Comparison of ENCODE assay signal across 18 cellular contexts in the genomic region with DNA sequence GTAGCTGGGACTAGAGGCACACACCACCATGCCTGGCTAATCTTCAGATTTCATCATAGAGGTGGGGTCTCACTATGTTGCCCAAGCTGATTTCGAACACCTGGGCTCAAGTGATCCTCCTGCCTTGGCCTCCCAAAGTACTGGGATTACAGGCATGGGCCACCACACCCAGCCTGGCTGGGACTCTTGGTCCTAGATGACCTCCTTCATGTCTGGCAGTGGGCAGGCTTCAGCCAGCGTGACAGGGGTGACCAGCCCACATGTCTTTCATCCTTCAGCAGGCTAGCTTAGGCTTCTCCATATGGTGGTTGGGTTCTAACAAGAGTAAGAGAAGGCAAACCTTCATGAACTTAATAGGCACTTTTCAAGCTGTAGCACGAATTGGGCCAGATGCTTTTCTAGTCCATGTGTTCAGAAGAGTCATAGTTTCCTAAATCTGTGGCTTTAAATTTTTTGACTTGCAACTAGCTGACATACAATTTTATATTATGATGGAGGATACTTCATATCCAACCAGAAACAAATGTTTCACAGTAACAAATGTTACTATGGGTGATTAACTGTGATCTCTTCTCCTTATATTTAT. TPM values are rescaled to one million over a fixed set of nuclear protein-coding genes. Genes with fewer than 3 reads are reported as not detected.
DNase-seq lines count a peak whose midpoint lies in the region; ATAC-seq and TF ChIP-seq lines count a peak whose summit lies in the region.
"Had no signal": no experiment of that assay in that cellular context is flagged by ENCODE, and none has a peak within 500 bp of the region (broad histone marks: within the 10 kb centered on the region; RNA-seq: fewer than 3 reads in every experiment).

No MANE protein-coding gene starts in this region.

- no peak for TF ChIP-seq CTCF in Peyer's patch (IDR thresholded peaks at IDR 0.05)

- POLR2A ChIA-PET in HEK293T (lab: Yijun Ruan, JAX), result no interaction called here

- TF ChIP-seq POLR2A in Peyer's patch (IDR thresholded peaks at IDR 0.05), result no peak

- H3K27ac ChIP-seq in Peyer's patch (peak overlapping the region; percentile 24 to 61 (median 40)), thymus (ENCODE audit: low read depth) (peak overlapping the region; percentile 53)
- H3K27ac ChIP-seq: cardiac muscle cell, parathyroid adenoma had no signal

- H3K4me3 ChIP-seq in Peyer's patch (no peak overlapping the region), thymus (ENCODE audit: low read length) (no peak overlapping the region)
- H3K4me3 ChIP-seq: cardiac muscle cell, K562 had no signal

- peaks cover 10% of the 10 kb centered on the region for H3K9me3 Mint-ChIP-seq in activated naive CD4-positive, alpha-beta T cell treated with anti-CD3 and anti-CD28 coated beads, Interleukin-2, amount 10 ng/mL, durations not matched to agents 7 days and 5 days
- H3K9me3 Mint-ChIP-seq in effector memory CD8-positive, alpha-beta T cell, result no peaks in the 10 kb centered on the region

- peaks cover 0 to 11% (median 2%) of the 10 kb centered on the region in 4 donors for H3K4me1 ChIP-seq in Peyer's patch
- H3K4me1 ChIP-seq in thymus (ENCODE audit: control insufficient read depth, insufficient read depth, low read length), result peaks cover 11% of the 10 kb centered on the region

- H3K27me3 Mint-ChIP-seq in activated naive CD4-positive, alpha-beta T cell treated with anti-CD3 and anti-CD28 coated beads, Interleukin-2, amount 10 ng/mL, durations not matched to agents 7 days and 5 days, result no peaks in the 10 kb centered on the region
- no peaks in the 10 kb centered on the region for H3K27me3 Mint-ChIP-seq in effector memory CD8-positive, alpha-beta T cell

- H3K36me3 Mint-ChIP-seq in activated naive CD4-positive, alpha-beta T cell treated with anti-CD3 and anti-CD28 coated beads, Interleukin-2, amount 10 ng/mL, durations not matched to agents 7 days and 5 days, result peaks cover 38% of the 10 kb centered on the region
- peaks cover 19% of the 10 kb centered on the region for H3K36me3 Mint-ChIP-seq in effector memory CD8-positive, alpha-beta T cell (ENCODE audit: insufficient read depth)

- DNase-seq in activated naive CD4-positive, alpha-beta T cell treated with anti-CD3 and anti-CD28 coated beads, Interleukin-2, amount 10 ng/mL, durations not matched to agents 7 days and 5 days, result peak; percentile 22
- no peak for DNase-seq in activated naive CD4-positive, alpha-beta T cell treated with Interleukin-2 at 50 U/mL for 16 hours
- DNase-seq in Peyer's patch (no peak), NCI-H748 treated with DMSO at 0.1 percent for 48 hours (lab: John Stamatoyannopoulos, UW) (no peak), HEK293T (ENCODE audit: extremely low spot score) (no peak)
- DNase-seq in effector memory CD8-positive, alpha-beta T cell, result no peak
- DNase-seq: Calu3, GDM1, H9, left cardiac atrium, NCI-H1105, NCI-H2227 treated with DMSO at 0.1 percent for 48 hours had no signal

- H3K4me1 Mint-ChIP-seq in activated naive CD4-positive, alpha-beta T cell treated with anti-CD3 and anti-CD28 coated beads, Interleukin-2, amount 10 ng/mL, durations not matched to agents 7 days and 5 days, result peaks cover 78% of the 10 kb centered on the region
- H3K4me1 Mint-ChIP-seq in effector memory CD8-positive, alpha-beta T cell (ENCODE audit: low read depth in 2 of 2), result peaks cover 37 to 53% of the 10 kb centered on the region in 2 donors

- peak overlapping the region; percentile 63 for H3K4me3 Mint-ChIP-seq in activated naive CD4-positive, alpha-beta T cell treated with anti-CD3 and anti-CD28 coated beads, Interleukin-2, amount 10 ng/mL, durations not matched to agents 7 days and 5 days
- H3K4me3 Mint-ChIP-seq in effector memory CD8-positive, alpha-beta T cell, result peak overlapping the region; percentile 67 to 88
- H3K4me3 Mint-ChIP-seq: H9 had no signal

- WGBS in thymus, result 89% methylated on average over 3 of the region's 3 CpGs

- CTCF ChIA-PET in activated naive CD4-positive, alpha-beta T cell treated with anti-CD3 and anti-CD28 coated beads, Interleukin-2, amount 10 ng/mL, durations not matched to agents 7 days and 5 days (lab: Charles Lee), result interaction anchor here (0.9 to 1.2 kb wide), 4 partner anchors 10 to 89 kb away, joined by 3 to 5 read pairs (median 3); no protein-coding TSS in a partner anchor
- CTCF ChIA-PET in HEK293T (lab: Yijun Ruan, JAX), result interaction anchor here (0.7 kb wide), 1 partner anchor 60 kb away, joined by 3 read pairs; no protein-coding TSS in a partner anchor

- no peak for ATAC-seq in effector memory CD8-positive, alpha-beta T cell (replicated peaks)
- no peak for ATAC-seq in GM18858 (IDR thresholded peaks at IDR 0.05; ENCODE audit: unreplicated experiment)
- ATAC-seq: K562, left cardiac atrium, Right ventricle myocardium inferior had no signal

- H3K27me3 ChIP-seq in Peyer's patch (no peaks in the 10 kb centered on the region), thymus (ENCODE audit: control insufficient read depth, insufficient read depth) (peaks cover 54% of the 10 kb centered on the region)
- H3K27me3 ChIP-seq: cardiac muscle cell had no signal

- peak overlapping the region; percentile 97 for H3K27ac Mint-ChIP-seq in activated naive CD4-positive, alpha-beta T cell treated with anti-CD3 and anti-CD28 coated beads, Interleukin-2, amount 10 ng/mL, durations not matched to agents 7 days and 5 days
- peak overlapping the region; percentile 87 to 94 for H3K27ac Mint-ChIP-seq in effector memory CD8-positive, alpha-beta T cell
- H3K27ac Mint-ChIP-seq: H9 had no signal

- H3K9me3 ChIP-seq in Peyer's patch (no peaks in the 10 kb centered on the region), thymus (ENCODE audit: control insufficient read depth) (no peaks in the 10 kb centered on the region)

- H3K36me3 ChIP-seq in Peyer's patch, result no peaks in the 10 kb centered on the region
- H3K36me3 ChIP-seq in thymus (ENCODE audit: control insufficient read depth, insufficient read depth), result no peaks in the 10 kb centered on the region
- H3K36me3 ChIP-seq: cardiac muscle cell had no signal

TF ChIP-seq in HEK293T, 16 proteins besides CTCF, POLR2A, EP300 and RAD21:
- TF ChIP-seq SP1 (IDR thresholded peaks at IDR 0.05), result no peak
- TF ChIP-seq ZNF384 (IDR thresholded peaks at IDR 0.05), result no peak
- TF ChIP-seq BHLHE40 (IDR thresholded peaks at IDR 0.05; ENCODE audit: borderline replicate concordance), result no peak
- TF ChIP-seq, protein P1, sequence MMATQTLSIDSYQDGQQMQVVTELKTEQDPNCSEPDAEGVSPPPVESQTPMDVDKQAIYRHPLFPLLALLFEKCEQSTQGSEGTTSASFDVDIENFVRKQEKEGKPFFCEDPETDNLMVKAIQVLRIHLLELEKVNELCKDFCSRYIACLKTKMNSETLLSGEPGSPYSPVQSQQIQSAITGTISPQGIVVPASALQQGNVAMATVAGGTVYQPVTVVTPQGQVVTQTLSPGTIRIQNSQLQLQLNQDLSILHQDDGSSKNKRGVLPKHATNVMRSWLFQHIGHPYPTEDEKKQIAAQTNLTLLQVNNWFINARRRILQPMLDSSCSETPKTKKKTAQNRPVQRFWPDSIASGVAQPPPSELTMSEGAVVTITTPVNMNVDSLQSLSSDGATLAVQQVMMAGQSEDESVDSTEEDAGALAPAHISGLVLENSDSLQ (IDR thresholded peaks at IDR 0.05), result no peak
- TF ChIP-seq NFRKB (IDR thresholded peaks at IDR 0.05), result no peak
- no peak for TF ChIP-seq HDGF (IDR thresholded peaks at IDR 0.05; ENCODE audit: borderline replicate concordance)
- TF ChIP-seq L3MBTL2 (conservative IDR thresholded peaks at IDR 0.05), result no peak
- no peak for TF ChIP-seq ARNT (IDR thresholded peaks at IDR 0.05)
- TF ChIP-seq CTBP1 (IDR thresholded peaks at IDR 0.05; ENCODE audit: borderline replicate concordance), result no peak
- no peak for TF ChIP-seq ELF4 (IDR thresholded peaks at IDR 0.05)
- TF ChIP-seq SUZ12 (IDR thresholded peaks at IDR 0.05), result no peak
- no peak for TF ChIP-seq TARDBP (IDR thresholded peaks at IDR 0.05)
- TF ChIP-seq FOXA1 (IDR thresholded peaks at IDR 0.05), result no peak
- no peak for TF ChIP-seq FOXK2 (IDR thresholded peaks at IDR 0.05)
- no peak for TF ChIP-seq FOXM1 (IDR thresholded peaks at IDR 0.05; ENCODE audit: borderline replicate concordance)
- no peak for TF ChIP-seq LEF1 (IDR thresholded peaks at IDR 0.05; ENCODE audit: borderline replicate concordance)

RNA-seq across cellular contexts. Expression of a gene that starts 7.7 kb away (rescaled TPM):
- 100 to 1,000 TPM in 1 of 4 donors, 10 to 100 TPM in 3; 54.6 to 157 (median 80.6) TPM for total RNA-seq in Peyer's patch
- polyA plus RNA-seq in thymus, result 12.7 TPM
